ENCODE assay signal across 17 cellular contexts in genomic region chr15:92711457-92711831, GRCh38. TPM values are rescaled to one million over a fixed set of nuclear protein-coding genes. Genes with fewer than 3 reads are reported as not detected.
A peak's percentile ranks its signal among the peaks of the same experiment; 100 is the strongest.
DNase-seq lines count a peak whose midpoint lies in the region; ATAC-seq and TF ChIP-seq lines count a peak whose summit lies in the region.
"Had no signal": no experiment of that assay in that cellular context is flagged by ENCODE, and none has a peak within 500 bp of the region (broad histone marks: within the 10 kb centered on the region; RNA-seq: fewer than 3 reads in every experiment).

No MANE protein-coding gene starts in this region.

- H3K9me3 ChIP-seq in heart right ventricle: no peaks in the 10 kb centered on the region
- H3K9me3 ChIP-seq in iPS-15b (ENCODE audit: control insufficient read depth, insufficient read depth, low read length): no peaks in the 10 kb centered on the region
- peaks cover 3% of the 10 kb centered on the region for H3K9me3 ChIP-seq in trophoblast cell (ENCODE audit: insufficient read depth, low read depth, low read length)
- no peaks in the 10 kb centered on the region for H3K9me3 ChIP-seq in MG63

- no peak for TF ChIP-seq CTCF in heart right ventricle (IDR thresholded peaks at IDR 0.05)

- H3K23ac ChIP-seq in trophoblast cell (ENCODE audit: low read length): no peak overlapping the region

- H3K79me1 ChIP-seq in trophoblast cell (ENCODE audit: low read length): no peaks in the 10 kb centered on the region

- H3K27ac ChIP-seq in heart right ventricle: no peak overlapping the region
- H3K27ac ChIP-seq in trophoblast cell (ENCODE audit: low read depth, low read length): no peak overlapping the region
- H3K27ac ChIP-seq: 22Rv1 had no signal

- H3K4me2 ChIP-seq in trophoblast cell (ENCODE audit: low read length): peak overlapping the region; percentile 18

- no peak overlapping the region for H4K12ac ChIP-seq in trophoblast cell (ENCODE audit: low read depth, low read length)

- H2BK12ac ChIP-seq in trophoblast cell (ENCODE audit: low read length): no peak overlapping the region

- H3K9ac ChIP-seq in iPS-15b (ENCODE audit: low read depth, low read length) (no peak overlapping the region), trophoblast cell (ENCODE audit: low read length) (no peak overlapping the region)

- H3K27me3 ChIP-seq in heart right ventricle: no peaks in the 10 kb centered on the region
- H3K27me3 ChIP-seq in iPS-15b (ENCODE audit: control insufficient read depth, insufficient read depth, low read length): peaks cover 43% of the 10 kb centered on the region
- no peaks in the 10 kb centered on the region for H3K27me3 ChIP-seq in trophoblast cell (ENCODE audit: insufficient read depth, low read length)
- H3K27me3 ChIP-seq in MG63: no peaks in the 10 kb centered on the region

- H3K18ac ChIP-seq in trophoblast cell (ENCODE audit: low read length): no peak overlapping the region

- WGBS in heart right ventricle, 2 donors: 92 to 95% methylated on average over 30 of the region's 30 CpGs
- no CpG with 5 or more reads among the region's 30 CpGs for WGBS in trophoblast cell (ENCODE audit: extremely low coverage, insufficient coverage, insufficient read length)

- no peak overlapping the region for H2BK5ac ChIP-seq in trophoblast cell (ENCODE audit: low read depth, low read length, poor library complexity)

- H2BK120ac ChIP-seq in trophoblast cell (ENCODE audit: insufficient read depth, low read length, poor library complexity): no peak overlapping the region

- no peak overlapping the region for H4K8ac ChIP-seq in trophoblast cell (ENCODE audit: low read depth, low read length)

- no peak overlapping the region for H3K14ac ChIP-seq in trophoblast cell (ENCODE audit: low read length)

- H2AK5ac ChIP-seq in trophoblast cell (ENCODE audit: low read length): no peak overlapping the region

- peak; percentile 35 for DNase-seq in left ventricle myocardium superior
- no peak for DNase-seq in heart right ventricle
- DNase-seq in trophoblast cell: peak; percentile 45 to 59
- DNase-seq in activated effector memory CD4-positive, alpha-beta T cell treated with anti-CD3 and anti-CD28 coated beads, Interleukin-2, amount 50 U/mL, for 16 hours: no peak
- no peak for DNase-seq in NCI-H187 (lab: John Stamatoyannopoulos, UW)
- DNase-seq in MG63: no peak
- DNase-seq: CD8-positive, alpha-beta memory T cell; MV-4-11; NCI-H1417 treated with DMSO at 0.1 percent for 48 hours; NCI-H2081; NCI-H226; NCI-H526; OCI-M1; RPMI8226 had no signal

- H2AFZ ChIP-seq in trophoblast cell (ENCODE audit: insufficient read depth, low read length, poor library complexity): no peak overlapping the region

- H3K4me3 ChIP-seq in heart right ventricle (no peak overlapping the region), iPS-15b (ENCODE audit: low read depth, low read length) (peak overlapping the region; percentile 35), trophoblast cell (ENCODE audit: low read depth, low read length) (no peak overlapping the region), MG63 (no peak overlapping the region)

- no peak overlapping the region for H3K4ac ChIP-seq in trophoblast cell (ENCODE audit: low read depth, low read length)

- no peak overlapping the region for H4K91ac ChIP-seq in trophoblast cell (ENCODE audit: low read depth, low read length)

- H3K79me2 ChIP-seq in trophoblast cell (ENCODE audit: control insufficient read depth, insufficient read depth, low read length, poor library complexity): no peaks in the 10 kb centered on the region

- intact Hi-C loops in left ventricle myocardium superior (cut with micrococcal nuclease): no loop called here
- intact Hi-C loops in heart right ventricle (cut with DNase I): loop anchor here in 4 of 10 donors (10.0 kb wide), 3 partner anchors 317 to 617 kb away; partner anchors contain the start of gene ST8SIA2 (in 1 of the 4)

- H3K4me1 ChIP-seq in heart right ventricle (peaks cover 0 to 12% (median 4%) of the 10 kb centered on the region in 9 donors), iPS-15b (ENCODE audit: control insufficient read depth, insufficient read depth, low read length) (peaks cover 2% of the 10 kb centered on the region), trophoblast cell (ENCODE audit: control insufficient read depth in 1 of 2, insufficient read depth in 2 of 2, low read length in 2 of 2) (peaks cover 0 to 5% of the 10 kb centered on the region in 2 experiments)

- H3K36me3 ChIP-seq in heart right ventricle (no peaks in the 10 kb centered on the region), iPS-15b (ENCODE audit: control insufficient read depth, insufficient read depth, low read length) (no peaks in the 10 kb centered on the region), trophoblast cell (ENCODE audit: control insufficient read depth in 1 of 2, insufficient read depth in 2 of 2, low read length in 2 of 2) (no peaks in the 10 kb centered on the region), MG63 (no peaks in the 10 kb centered on the region)

- ATAC-seq in left ventricle myocardium superior: peak; percentile 20
- ATAC-seq in heart right ventricle: no peak
- no peak for ATAC-seq in HG03135 (IDR thresholded peaks at IDR 0.05; ENCODE audit: unreplicated experiment)

RNA-seq across cellular contexts. Expression of gene FAM174B, which starts 55.9 kb away (rescaled TPM):
- total RNA-seq in left ventricle myocardium superior: 12.6 TPM
- total RNA-seq in heart right ventricle: 10 to 100 TPM in 7 of 10 donors, 1 to 10 TPM in 3; 7.7 to 16.9 (median 10.9) TPM
- polyA plus RNA-seq in heart right ventricle: 10 to 100 TPM in 1 of 2 donors, 1 to 10 TPM in 1; 6.1 to 10.9 TPM
- polyA plus RNA-seq in trophoblast cell (2013): 4.7 and 5.0 TPM in 2 replicates
- total RNA-seq in MG63 (2014; rRNA removed; shearing (Covaris generic); ENCODE audit: low replicate concordance): 3.0 and 5.5 TPM in 2 replicates

Comparison
In these comparisons a context has a peak if more than half of its experiments do, and no peak if none do; other contexts are left out.
1. DNase-seq: peak in left ventricle myocardium superior (single experiment) and trophoblast cell (2 of 2); none in heart right ventricle (0 of 2), activated effector memory CD4-positive, alpha-beta T cell treated with anti-CD3 and anti-CD28 coated beads, Interleukin-2, amount 50 U/mL, for 16 hours (single experiment), NCI-H187 (0 of 2) and MG63 (single experiment).